ENCODE assay signal across 9 cellular contexts in genomic region chr6:41896280-41896679, GRCh38. TPM values are rescaled to one million over a fixed set of nuclear protein-coding genes. Genes with fewer than 3 reads are reported as not detected.
DNase-seq lines count a peak whose midpoint lies in the region; ATAC-seq and TF ChIP-seq lines count a peak whose summit lies in the region.
"Had no signal": no experiment of that assay in that cellular context is flagged by ENCODE, and none has a peak within 500 bp of the region (broad histone marks: within the 10 kb centered on the region; RNA-seq: fewer than 3 reads in every experiment).

No MANE protein-coding gene starts in this region.

- H3K9me2 ChIP-seq in SU-DHL-6 (replicated peaks; ENCODE audit: insufficient read depth, low read length) = no peaks in the 10 kb centered on the region

- H2AFZ ChIP-seq in SU-DHL-6 (ENCODE audit: low read depth, low read length, severe bottlenecking) = peak overlapping the region; percentile 79

- peak overlapping the region; percentile 71 for H3K4me2 ChIP-seq in SU-DHL-6 (ENCODE audit: low read depth, low read length, poor library complexity, severe bottlenecking)

- no peaks in the 10 kb centered on the region for H3K27me3 ChIP-seq in SU-DHL-6 (ENCODE audit: low read length)

- peaks cover 39% of the 10 kb centered on the region for H3F3A ChIP-seq in SU-DHL-6 (ENCODE audit: insufficient read depth)

- ATAC-seq in stimulated activated naive B cell treated with anti-CD40 and anti-IgM and Interleukin-4, amounts not matched to agents 10 μg/mL and 1 μg/mL and 100 μg/mL, for 72 hours (replicated peaks) = no peak
- no peak for ATAC-seq in GM19397 (IDR thresholded peaks at IDR 0.05; ENCODE audit: unreplicated experiment)

- no peak overlapping the region for H3K4me3 Mint-ChIP-seq in T-helper 2 cell treated with Interferon-gamma antibody and Interleukin-4, amounts not matched to agents 5 μg/mL and 100 μg/mL, for 36 hours
- no peak overlapping the region for H3K4me3 Mint-ChIP-seq in stimulated activated naive B cell treated with anti-CD40 and anti-IgM and Interleukin-4, amounts not matched to agents 10 μg/mL and 1 μg/mL and 100 μg/mL, for 72 hours

- H3K4me3 ChIP-seq in SU-DHL-6 (ENCODE audit: insufficient read depth, low read length, poor library complexity, severe bottlenecking) (peak overlapping the region; percentile 94), fibroblast of villous mesenchyme (ENCODE audit: low read depth, low read length) (peak overlapping the region; percentile 89)

- H4K20me1 ChIP-seq in SU-DHL-6 (ENCODE audit: low read depth, low read length) = 0 out of 2 replicates have a peak, but pooled peaks cover 15% of the 10 kb centered on the region

- H3K27ac ChIP-seq in SU-DHL-6 (ENCODE audit: low read depth, low read length) = peak overlapping the region; percentile 86

- H3K79me2 ChIP-seq in SU-DHL-6 (ENCODE audit: insufficient read depth, low read length) = peaks cover 34% of the 10 kb centered on the region

- no peaks in the 10 kb centered on the region for H3K9me3 Mint-ChIP-seq in T-helper 2 cell treated with Interferon-gamma antibody and Interleukin-4, amounts not matched to agents 5 μg/mL and 100 μg/mL, for 36 hours
- no peaks in the 10 kb centered on the region for H3K9me3 Mint-ChIP-seq in stimulated activated naive B cell treated with anti-CD40 and anti-IgM and Interleukin-4, amounts not matched to agents 10 μg/mL and 1 μg/mL and 100 μg/mL, for 72 hours

- no peaks in the 10 kb centered on the region for H3K9me3 ChIP-seq in SU-DHL-6 (ENCODE audit: insufficient read depth, low read length)

- peaks cover 15% of the 10 kb centered on the region; the same call in 1 of the 2 replicates for H3K36me3 ChIP-seq in SU-DHL-6 (ENCODE audit: low read length)

- H3K36me3 Mint-ChIP-seq in T-helper 2 cell treated with Interferon-gamma antibody and Interleukin-4, amounts not matched to agents 5 μg/mL and 100 μg/mL, for 36 hours (ENCODE audit: low read depth) = peaks cover 3% of the 10 kb centered on the region
- no peaks in the 10 kb centered on the region for H3K36me3 Mint-ChIP-seq in stimulated activated naive B cell treated with anti-CD40 and anti-IgM and Interleukin-4, amounts not matched to agents 10 μg/mL and 1 μg/mL and 100 μg/mL, for 72 hours

- H3K27ac Mint-ChIP-seq in T-helper 2 cell treated with Interferon-gamma antibody and Interleukin-4, amounts not matched to agents 5 μg/mL and 100 μg/mL, for 36 hours = peak overlapping the region; percentile 86
- peak overlapping the region; percentile 96 for H3K27ac Mint-ChIP-seq in stimulated activated naive B cell treated with anti-CD40 and anti-IgM and Interleukin-4, amounts not matched to agents 10 μg/mL and 1 μg/mL and 100 μg/mL, for 72 hours

- DNase-seq in T-helper 2 cell treated with Interferon-gamma antibody and Interleukin-4, amounts not matched to agents 5 μg/mL and 100 μg/mL, for 36 hours (ENCODE audit: low spot score) = no peak
- DNase-seq in T-helper 2 cell (no peak), fibroblast of villous mesenchyme (ENCODE audit: low read depth) (no peak), NCI-H510A treated with DMSO at 0.1 percent for 48 hours (lab: John Stamatoyannopoulos, UW) (no peak), hippocampal formation (lab: John Stamatoyannopoulos, UW) (no peak)
- DNase-seq in stimulated activated naive B cell treated with anti-CD40 and anti-IgM and Interleukin-4, amounts not matched to agents 10 μg/mL and 1 μg/mL and 100 μg/mL, for 72 hours = no peak
- DNase-seq: NCI-H1930 had no signal

- H3K4me1 Mint-ChIP-seq in T-helper 2 cell treated with Interferon-gamma antibody and Interleukin-4, amounts not matched to agents 5 μg/mL and 100 μg/mL, for 36 hours (ENCODE audit: low read depth) = peaks cover 17% of the 10 kb centered on the region
- peaks cover 5 to 12% of the 10 kb centered on the region in 2 donors for H3K4me1 Mint-ChIP-seq in stimulated activated naive B cell treated with anti-CD40 and anti-IgM and Interleukin-4, amounts not matched to agents 10 μg/mL and 1 μg/mL and 100 μg/mL, for 72 hours

- peak overlapping the region; percentile 87 for H3K9ac ChIP-seq in SU-DHL-6 (ENCODE audit: low read length)

- TF ChIP-seq CTCF in SU-DHL-6 (IDR thresholded peaks at IDR 0.05; ENCODE audit: insufficient read depth, low read length, poor library complexity, severe bottlenecking) = no peak
- no peak for TF ChIP-seq CTCF in fibroblast of villous mesenchyme (IDR thresholded peaks at IDR 0.05; ENCODE audit: insufficient read depth, low read depth, low read length)

- no peaks in the 10 kb centered on the region for H3K27me3 Mint-ChIP-seq in T-helper 2 cell treated with Interferon-gamma antibody and Interleukin-4, amounts not matched to agents 5 μg/mL and 100 μg/mL, for 36 hours (ENCODE audit: low read depth)
- no peaks in the 10 kb centered on the region for H3K27me3 Mint-ChIP-seq in stimulated activated naive B cell treated with anti-CD40 and anti-IgM and Interleukin-4, amounts not matched to agents 10 μg/mL and 1 μg/mL and 100 μg/mL, for 72 hours

RNA-seq across cellular contexts. Expression of gene USP49, which starts 1.1 kb away (rescaled TPM):
- 2.3 and 3.0 TPM in 2 replicates for total RNA-seq in fibroblast of villous mesenchyme

RNA-seq across cellular contexts. Expression of gene MED20, which starts 24.7 kb away (rescaled TPM):
- 31.9 and 40.2 TPM in 2 replicates for total RNA-seq in fibroblast of villous mesenchyme

RNA-seq across cellular contexts. Expression of gene BYSL, which starts 25.0 kb away (rescaled TPM):
- 13.2 and 20.7 TPM in 2 replicates for total RNA-seq in fibroblast of villous mesenchyme

RNA-seq across cellular contexts. Expression of gene CCND3, which starts 45.3 kb away (rescaled TPM):
- total RNA-seq in fibroblast of villous mesenchyme = 25.8 and 42.3 TPM in 2 replicates
